ENCODE assay signal across 18 cellular contexts in genomic region chr20:10856237-10856636, GRCh38.
DNase-seq lines count a peak whose midpoint lies in the region; ATAC-seq and TF ChIP-seq lines count a peak whose summit lies in the region.
"Had no signal": no experiment of that assay in that cellular context is flagged by ENCODE, and none has a peak within 500 bp of the region (broad histone marks: within the 10 kb centered on the region; RNA-seq: fewer than 3 reads in every experiment).

No MANE protein-coding gene starts in this region.

- DNase-seq in Peyer's patch (peak in 2 of 3 donors; percentile 51 to 68), heart left ventricle (no peak), mucosa of descending colon (peak in 2 of 3 donors; percentile 52 to 59), stomach (peak; percentile 27)
- DNase-seq in activated CD8-positive, alpha-beta memory T cell treated with anti-CD3 and anti-CD28 coated beads, Interleukin-2, amount 10 ng/mL, durations not matched to agents 7 days and 5 days, result no peak
- DNase-seq: activated naive CD8-positive, alpha-beta T cell treated with anti-CD3 and anti-CD28 coated beads for 36 hours; BE2C; COR-L47; foreskin melanocyte; MG63; NCI-H2227 treated with DMSO at 0.1 percent for 48 hours; occipital lobe; stimulated activated CD4-positive, alpha-beta T cell treated with anti-CD3 and anti-CD28 coated beads, Interleukin-4, amount 100 ng/mL, for 24 hours; T1000; upper lobe of right lung had no signal

- H3K9me3 Mint-ChIP-seq in activated CD8-positive, alpha-beta memory T cell treated with anti-CD3 and anti-CD28 coated beads, Interleukin-2, amount 10 ng/mL, durations not matched to agents 7 days and 5 days (ENCODE audit: low read depth), result peaks cover 2% of the 10 kb centered on the region
- H3K9me3 Mint-ChIP-seq: activated naive CD8-positive, alpha-beta T cell treated with anti-CD3 and anti-CD28 coated beads for 36 hours; activated T-helper 1 cell treated with anti-CD3 and anti-CD28 coated beads, Interleukin-12 subunit alpha, Interleukin-12 subunit beta, Interleukin-2, Interleukin-4 antibody, amounts not matched to agents 30 ng/mL and 10 ng/mL and 1 ng/mL, durations not matched to agents 14 hours and 24 hours and 36 hours had no signal

- H3K27ac ChIP-seq in Peyer's patch (peak overlapping the region in 2 of 4 donors; percentile 54 to 81), heart left ventricle (peak overlapping the region in 8 of 12 donors; percentile 12 to 61 (median 46)), stomach (peak overlapping the region in 3 of 5 donors; percentile 7 to 61 (median 35))
- H3K27ac ChIP-seq: upper lobe of right lung had no signal

- peaks cover 0 to 4% (median 0%) of the 10 kb centered on the region in 4 donors for H3K4me1 ChIP-seq in Peyer's patch
- peaks cover 0 to 40% (median 17%) of the 10 kb centered on the region in 12 donors for H3K4me1 ChIP-seq in heart left ventricle
- peaks cover 5% of the 10 kb centered on the region for H3K4me1 ChIP-seq in mucosa of descending colon (ENCODE audit: low read depth)
- H3K4me1 ChIP-seq in stomach, result peaks cover 0 to 37% (median 10%) of the 10 kb centered on the region in 4 donors
- H3K4me1 ChIP-seq: BE2C had no signal

- no peaks in the 10 kb centered on the region for H3K9me3 ChIP-seq in Peyer's patch
- H3K9me3 ChIP-seq in heart left ventricle, result no peaks in the 10 kb centered on the region
- no peaks in the 10 kb centered on the region for H3K9me3 ChIP-seq in mucosa of descending colon
- no peaks in the 10 kb centered on the region for H3K9me3 ChIP-seq in stomach
- H3K9me3 ChIP-seq: BE2C, MG63, upper lobe of right lung had no signal

- TF ChIP-seq POLR2A in Peyer's patch (IDR thresholded peaks at IDR 0.05) (no peak), heart left ventricle (IDR thresholded peaks at IDR 0.05) (no peak), stomach (IDR thresholded peaks at IDR 0.05) (no peak)

- H3K4me1 Mint-ChIP-seq in activated CD8-positive, alpha-beta memory T cell treated with anti-CD3 and anti-CD28 coated beads, Interleukin-2, amount 10 ng/mL, durations not matched to agents 7 days and 5 days, result no peaks in the 10 kb centered on the region
- H3K4me1 Mint-ChIP-seq: activated naive CD8-positive, alpha-beta T cell treated with anti-CD3 and anti-CD28 coated beads for 36 hours had no signal

- CTCF ChIA-PET in activated CD8-positive, alpha-beta memory T cell treated with anti-CD3 and anti-CD28 coated beads, Interleukin-2, amount 10 ng/mL, durations not matched to agents 7 days and 5 days (lab: Charles Lee), result no interaction called here

- no peak for TF ChIP-seq EP300 in stomach (IDR thresholded peaks at IDR 0.05)

- H3K36me3 ChIP-seq in Peyer's patch (no peaks in the 10 kb centered on the region), heart left ventricle (no peaks in the 10 kb centered on the region), mucosa of descending colon (ENCODE audit: low read depth) (no peaks in the 10 kb centered on the region), stomach (no peaks in the 10 kb centered on the region)
- H3K36me3 ChIP-seq: BE2C, MG63, upper lobe of right lung had no signal

- H3K4me3 Mint-ChIP-seq in activated CD8-positive, alpha-beta memory T cell treated with anti-CD3 and anti-CD28 coated beads, Interleukin-2, amount 10 ng/mL, durations not matched to agents 7 days and 5 days, result no peak overlapping the region
- H3K4me3 Mint-ChIP-seq: activated naive CD8-positive, alpha-beta T cell treated with anti-CD3 and anti-CD28 coated beads for 36 hours; activated T-helper 1 cell treated with anti-CD3 and anti-CD28 coated beads, Interleukin-12 subunit alpha, Interleukin-12 subunit beta, Interleukin-2, Interleukin-4 antibody, amounts not matched to agents 30 ng/mL and 10 ng/mL and 1 ng/mL, durations not matched to agents 14 hours and 24 hours and 36 hours had no signal

- H3K27me3 ChIP-seq in Peyer's patch (no peaks in the 10 kb centered on the region), heart left ventricle (no peaks in the 10 kb centered on the region), stomach (no peaks in the 10 kb centered on the region)
- H3K27me3 ChIP-seq: BE2C, MG63, upper lobe of right lung had no signal

- no peaks in the 10 kb centered on the region for H3K36me3 Mint-ChIP-seq in activated CD8-positive, alpha-beta memory T cell treated with anti-CD3 and anti-CD28 coated beads, Interleukin-2, amount 10 ng/mL, durations not matched to agents 7 days and 5 days
- H3K36me3 Mint-ChIP-seq: activated naive CD8-positive, alpha-beta T cell treated with anti-CD3 and anti-CD28 coated beads for 36 hours had no signal

- ATAC-seq in heart left ventricle (peak in 3 of 4 donors; percentile 63 to 83 (median 81)), mucosa of descending colon (peak; percentile 86), GM21723 (IDR thresholded peaks at IDR 0.05; ENCODE audit: unreplicated experiment) (no peak), HG03342 (IDR thresholded peaks at IDR 0.05; ENCODE audit: unreplicated experiment) (no peak)
- no peak for ATAC-seq in activated CD8-positive, alpha-beta memory T cell treated with anti-CD3 and anti-CD28 coated beads, Interleukin-2, amount 10 ng/mL, durations not matched to agents 7 days and 5 days
- ATAC-seq: upper lobe of right lung had no signal

- no peaks in the 10 kb centered on the region for H3K27me3 Mint-ChIP-seq in activated CD8-positive, alpha-beta memory T cell treated with anti-CD3 and anti-CD28 coated beads, Interleukin-2, amount 10 ng/mL, durations not matched to agents 7 days and 5 days

- TF ChIP-seq CTCF in Peyer's patch (IDR thresholded peaks at IDR 0.05) (no peak), heart left ventricle (IDR thresholded peaks at IDR 0.05) (no peak), mucosa of descending colon (IDR thresholded peaks at IDR 0.05) (no peak), stomach (IDR thresholded peaks at IDR 0.05) (no peak)

- intact Hi-C loops in heart left ventricle (cut with DNase I) (loop anchor here in 2 of 10 donors (2.0 to 5.0 kb wide), 2 partner anchors 181 to 184 kb away; partner anchors contain the start of gene JAG1 (in 1 of the 2)), mucosa of descending colon (cut with DNase I, micrococcal nuclease) (no loop called here), stomach (cut with DNase I; ENCODE audit: low total_unique reads) (no loop called here)

- no peak overlapping the region for H3K4me3 ChIP-seq in Peyer's patch
- no peak overlapping the region for H3K4me3 ChIP-seq in heart left ventricle
- no peak overlapping the region for H3K4me3 ChIP-seq in mucosa of descending colon
- no peak overlapping the region for H3K4me3 ChIP-seq in stomach
- H3K4me3 ChIP-seq: MG63, upper lobe of right lung had no signal

- no peak overlapping the region for H3K27ac Mint-ChIP-seq in activated CD8-positive, alpha-beta memory T cell treated with anti-CD3 and anti-CD28 coated beads, Interleukin-2, amount 10 ng/mL, durations not matched to agents 7 days and 5 days
- H3K27ac Mint-ChIP-seq: activated naive CD8-positive, alpha-beta T cell treated with anti-CD3 and anti-CD28 coated beads for 36 hours; activated T-helper 1 cell treated with anti-CD3 and anti-CD28 coated beads, Interleukin-12 subunit alpha, Interleukin-12 subunit beta, Interleukin-2, Interleukin-4 antibody, amounts not matched to agents 30 ng/mL and 10 ng/mL and 1 ng/mL, durations not matched to agents 14 hours and 24 hours and 36 hours had no signal

Comparison
In these comparisons a context has a peak if more than half of its experiments do, and no peak if none do; other contexts are left out.
1. DNase-seq: peak in Peyer's patch (2 of 3), mucosa of descending colon (2 of 3) and stomach (single experiment); none in heart left ventricle (0 of 5) and activated CD8-positive, alpha-beta memory T cell treated with anti-CD3 and anti-CD28 coated beads, Interleukin-2, amount 10 ng/mL, durations not matched to agents 7 days and 5 days (single experiment).
2. ATAC-seq: peak in heart left ventricle (3 of 4) and mucosa of descending colon (single experiment); none in GM21723 (single experiment), HG03342 (single experiment) and activated CD8-positive, alpha-beta memory T cell treated with anti-CD3 and anti-CD28 coated beads, Interleukin-2, amount 10 ng/mL, durations not matched to agents 7 days and 5 days (single experiment).